ENCODE assay signal across 26 cellular contexts in the genomic region with DNA sequence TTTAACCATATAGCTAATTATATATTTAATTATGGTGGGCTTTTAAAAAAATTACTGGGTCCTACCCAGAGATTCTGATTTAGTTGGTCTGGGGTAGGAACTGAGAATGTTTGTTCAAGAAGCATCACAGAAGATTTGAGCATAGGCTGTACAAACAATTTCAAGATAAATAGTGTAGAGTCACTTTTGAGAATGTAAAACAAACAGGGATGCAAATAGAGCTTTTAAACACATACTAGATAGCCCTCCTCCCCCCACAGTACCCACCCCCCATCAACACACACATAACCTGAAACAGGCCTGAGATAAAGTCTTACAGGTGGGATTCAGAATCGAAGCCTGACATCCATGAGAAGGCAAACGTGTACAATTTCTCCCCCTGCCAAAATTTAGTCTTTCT.
"Had no signal": no experiment of that assay in that cellular context is flagged by ENCODE, and none has a peak within 500 bp of the region (broad histone marks: within the 10 kb centered on the region; RNA-seq: fewer than 3 reads in every experiment).

No MANE protein-coding gene starts in this region.

- H3K4me3 ChIP-seq: lower lobe of right lung, neural progenitor cell, psoas muscle, right atrium auricular region, thyroid gland had no signal

- H2AFZ ChIP-seq: neural progenitor cell had no signal

- H3K9me3 Mint-ChIP-seq: activated CD4-positive, alpha-beta memory T cell treated with anti-CD3 and anti-CD28 coated beads, Interleukin-2, amount 10 ng/mL, durations not matched to agents 7 days and 5 days; activated naive CD4-positive, alpha-beta T cell treated with anti-CD3 and anti-CD28 coated beads, Interleukin-2, amount 50 U/mL, for 24 hours; activated T-helper 1 cell treated with anti-CD3 and anti-CD28 coated beads, Interleukin-12 subunit alpha, Interleukin-12 subunit beta, Interleukin-2, Interleukin-4 antibody, amounts not matched to agents 30 ng/mL and 10 ng/mL and 1 ng/mL, durations not matched to agents 14 hours and 24 hours and 36 hours; immature natural killer cell; T-helper 1 cell treated with Interleukin-12 subunit alpha and Interleukin-12 subunit beta and Interleukin-4 antibody, amounts not matched to agents 30 μg/mL and 1 μg/mL, for 36 hours had no signal

- H3K36me3 ChIP-seq: lower lobe of right lung, right atrium auricular region, thyroid gland had no signal

- DNase-seq: activated CD4-positive, alpha-beta memory T cell treated with anti-CD3 and anti-CD28 coated beads, Interleukin-2, amount 10 ng/mL, durations not matched to agents 7 days and 5 days; activated CD4-positive, alpha-beta T cell treated with anti-CD3 and anti-CD28 coated beads for 4 hours; activated CD4-positive, CD25-positive, alpha-beta regulatory T cell; activated CD8-positive, alpha-beta memory T cell treated with anti-CD3 and anti-CD28 coated beads, Interleukin-2, amount 10 ng/mL, durations not matched to agents 7 days and 5 days; activated gamma-delta T cell treated with Interleukin-2 at 50 U/mL for 16 hours; activated T-cell treated with anti-CD3 and anti-CD28 coated beads for 4 hours; anterior cingulate cortex; central memory CD4-positive, alpha-beta T cell; dermis blood vessel endothelial cell; effector CD8-positive, alpha-beta T cell; foreskin melanocyte; immature natural killer cell; lower lobe of right lung; naive thymus-derived CD4-positive, alpha-beta T cell; psoas muscle; stimulated activated CD4-positive, alpha-beta T cell treated with anti-CD3 and anti-CD28 coated beads, Interleukin-4, amount 100 ng/mL, for 24 hours; stimulated activated naive CD8-positive, alpha-beta T cell treated with anti-CD3 and anti-CD28 coated beads, Interleukin-15, Interleukin-2, amounts not matched to agents 100 U/mL and 50 U/mL, for 24 hours; thyroid gland had no signal

- H3K27me3 Mint-ChIP-seq: activated CD4-positive, alpha-beta memory T cell treated with anti-CD3 and anti-CD28 coated beads, Interleukin-2, amount 10 ng/mL, durations not matched to agents 7 days and 5 days; activated CD8-positive, alpha-beta memory T cell treated with anti-CD3 and anti-CD28 coated beads, Interleukin-2, amount 10 ng/mL, durations not matched to agents 7 days and 5 days; activated naive CD4-positive, alpha-beta T cell treated with anti-CD3 and anti-CD28 coated beads, Interleukin-2, amount 50 U/mL, for 24 hours; brain; naive thymus-derived CD4-positive, alpha-beta T cell had no signal

- ATAC-seq: activated CD8-positive, alpha-beta memory T cell treated with anti-CD3 and anti-CD28 coated beads, Interleukin-2, amount 10 ng/mL, durations not matched to agents 7 days and 5 days; esophagus mucosa; left lobe of liver; lower lobe of right lung; naive thymus-derived CD4-positive, alpha-beta T cell; psoas muscle; stimulated activated naive CD8-positive, alpha-beta T cell treated with anti-CD3 and anti-CD28 coated beads, Interleukin-15, Interleukin-2, amounts not matched to agents 100 U/mL and 50 U/mL, for 24 hours had no signal

- H3K9me3 ChIP-seq: lower lobe of right lung, psoas muscle, right atrium auricular region, thyroid gland had no signal

- H3K27me3 ChIP-seq: neural progenitor cell, right atrium auricular region, thyroid gland had no signal

- H3K4me3 Mint-ChIP-seq: activated CD4-positive, alpha-beta memory T cell treated with anti-CD3 and anti-CD28 coated beads, Interleukin-2, amount 10 ng/mL, durations not matched to agents 7 days and 5 days; activated CD8-positive, alpha-beta memory T cell treated with anti-CD3 and anti-CD28 coated beads, Interleukin-2, amount 10 ng/mL, durations not matched to agents 7 days and 5 days; activated naive CD4-positive, alpha-beta T cell treated with anti-CD3 and anti-CD28 coated beads, Interleukin-2, amount 50 U/mL, for 24 hours; activated T-helper 1 cell treated with anti-CD3 and anti-CD28 coated beads, Interleukin-12 subunit alpha, Interleukin-12 subunit beta, Interleukin-2, Interleukin-4 antibody, amounts not matched to agents 30 ng/mL and 10 ng/mL and 1 ng/mL, durations not matched to agents 14 hours and 24 hours and 36 hours; brain; immature natural killer cell; naive thymus-derived CD4-positive, alpha-beta T cell; neural progenitor cell; T-helper 1 cell treated with Interleukin-12 subunit alpha and Interleukin-12 subunit beta and Interleukin-4 antibody, amounts not matched to agents 30 μg/mL and 1 μg/mL, for 36 hours had no signal

- H3K4me2 ChIP-seq: neural progenitor cell had no signal

- H3K27ac Mint-ChIP-seq: activated CD4-positive, alpha-beta memory T cell treated with anti-CD3 and anti-CD28 coated beads, Interleukin-2, amount 10 ng/mL, durations not matched to agents 7 days and 5 days; activated CD8-positive, alpha-beta memory T cell treated with anti-CD3 and anti-CD28 coated beads, Interleukin-2, amount 10 ng/mL, durations not matched to agents 7 days and 5 days; activated naive CD4-positive, alpha-beta T cell treated with anti-CD3 and anti-CD28 coated beads, Interleukin-2, amount 50 U/mL, for 24 hours; activated T-helper 1 cell treated with anti-CD3 and anti-CD28 coated beads, Interleukin-12 subunit alpha, Interleukin-12 subunit beta, Interleukin-2, Interleukin-4 antibody, amounts not matched to agents 30 ng/mL and 10 ng/mL and 1 ng/mL, durations not matched to agents 14 hours and 24 hours and 36 hours; brain; neural progenitor cell; T-helper 1 cell treated with Interleukin-12 subunit alpha and Interleukin-12 subunit beta and Interleukin-4 antibody, amounts not matched to agents 30 μg/mL and 1 μg/mL, for 36 hours had no signal

- H3K27ac ChIP-seq: lower lobe of right lung, psoas muscle, right atrium auricular region, thyroid gland had no signal
